29 cellular contexts compared by ENCODE assay signal in the genomic region with DNA sequence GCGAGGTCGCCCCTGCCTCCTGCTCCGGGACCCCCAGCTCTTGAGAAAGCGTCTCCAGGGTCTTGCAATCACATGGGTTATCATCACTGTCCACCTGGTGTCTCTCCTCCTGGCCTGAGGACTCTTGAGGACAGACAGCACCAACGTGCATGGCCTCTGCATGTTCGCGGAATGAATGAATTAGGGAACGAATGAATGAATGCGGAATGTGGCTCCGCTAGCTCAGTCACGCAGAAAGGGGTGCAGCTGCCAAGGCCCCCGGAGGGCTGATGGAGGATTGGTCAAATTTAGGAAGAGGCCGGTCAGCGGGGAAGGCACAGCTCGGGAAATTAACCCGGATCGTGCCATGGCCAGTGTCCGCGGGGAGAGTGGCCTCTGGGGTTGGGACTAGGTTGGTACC. TPM values are rescaled to one million over a fixed set of nuclear protein-coding genes. Genes with fewer than 3 reads are reported as not detected.
"Had no signal": no experiment of that assay in that cellular context is flagged by ENCODE, and none has a peak within 500 bp of the region (broad histone marks: within the 10 kb centered on the region; RNA-seq: fewer than 3 reads in every experiment).

No MANE protein-coding gene starts in this region.

- FAIRE-seq: endothelial cell of umbilical vein, islet of Langerhans had no signal

- ATAC-seq: foreskin keratinocyte; gastroesophageal sphincter; heart right ventricle; left cardiac atrium; left lung; mucosa of descending colon; psoas muscle; right cardiac atrium; stimulated activated naive CD8-positive, alpha-beta T cell treated with anti-CD3 and anti-CD28 coated beads, Interleukin-15, amount 100 ng/mL, for 72 hours; upper lobe of right lung had no signal

- H3K9me3 ChIP-seq: esophagus muscularis mucosa, gastroesophageal sphincter, heart right ventricle, left lung, mucosa of descending colon, ovary, psoas muscle, sigmoid colon, suprapubic skin, transverse colon, upper lobe of right lung, uterus had no signal

- DNase-seq: effector CD4-positive, alpha-beta T cell; foreskin keratinocyte; heart right ventricle; hippocampal formation; left cardiac atrium; left lung; mesenchymal stem cell; mucosa of descending colon; naive B cell; occipital lobe; ovary; posterior cingulate gyrus; psoas muscle; right cardiac atrium; sigmoid colon; stimulated activated CD8-positive, alpha-beta memory T cell treated with anti-CD3 and anti-CD28 coated beads, Interleukin-4, amount 100 ng/mL, for 48 hours; stimulated activated naive CD4-positive, alpha-beta T cell; stimulated activated naive CD8-positive, alpha-beta T cell treated with anti-CD3 and anti-CD28 coated beads, Interleukin-15, amount 100 ng/mL, for 72 hours; transverse colon; upper lobe of right lung; uterus had no signal

- H3K4me3 ChIP-seq: coronary artery, esophagus muscularis mucosa, gastroesophageal sphincter, heart right ventricle, left lung, mucosa of descending colon, ovary, psoas muscle, sigmoid colon, suprapubic skin, transverse colon, upper lobe of right lung, uterus had no signal

- H3K27ac ChIP-seq: coronary artery, esophagus muscularis mucosa, foreskin keratinocyte, gastroesophageal sphincter, heart right ventricle, left lung, ovary, psoas muscle, sigmoid colon, suprapubic skin, transverse colon, upper lobe of right lung, uterus had no signal

- H3K4me1 ChIP-seq: foreskin keratinocyte, left lung, psoas muscle, upper lobe of right lung had no signal

- H3K36me3 ChIP-seq: esophagus muscularis mucosa, gastroesophageal sphincter, heart right ventricle, left lung, ovary, sigmoid colon, suprapubic skin, transverse colon, upper lobe of right lung, uterus had no signal

RNA-seq across cellular contexts. Expression of a gene that starts 3.3 kb away (rescaled TPM):
- total RNA-seq: fibroblast of lung, skeletal muscle tissue had no signal
